ENCODE assay signal across 15 cellular contexts in the genomic region with DNA sequence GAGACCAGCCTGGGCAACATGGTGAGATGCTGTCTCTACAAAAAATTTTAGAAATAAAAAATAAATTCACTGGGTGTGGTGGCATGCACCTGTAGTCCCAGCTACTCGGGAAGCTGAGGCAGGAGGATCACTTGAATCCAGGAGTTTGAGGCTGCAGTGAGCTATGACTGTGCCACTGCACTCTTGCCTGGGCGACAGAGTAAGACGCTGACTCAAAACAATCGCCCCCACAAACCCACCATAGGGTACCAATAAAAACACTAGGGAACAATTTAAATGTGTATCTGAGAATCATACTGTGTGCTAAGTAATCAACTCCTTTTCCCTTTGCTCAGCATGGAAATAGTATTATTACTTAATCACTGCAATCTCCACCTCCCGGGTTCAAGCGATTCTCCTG. TPM values are rescaled to one million over a fixed set of nuclear protein-coding genes. Genes with fewer than 3 reads are reported as not detected.
DNase-seq lines count a peak whose midpoint lies in the region; ATAC-seq and TF ChIP-seq lines count a peak whose summit lies in the region.
"Not testable (repeated sequence)": the region's sequence is repeated elsewhere in the genome, so short reads cannot be mapped to it uniquely, and the experiment has no call there.
"Had no signal": no experiment of that assay in that cellular context is flagged by ENCODE, and none has a peak within 500 bp of the region (broad histone marks: within the 10 kb centered on the region; RNA-seq: fewer than 3 reads in every experiment).

No MANE protein-coding gene starts in this region.

- intact Hi-C loops in CD14-positive monocyte (cut with micrococcal nuclease); activated CD8-positive, alpha-beta T cell treated with anti-CD3 and anti-CD28 coated beads for 36 hours (cut with micrococcal nuclease): not testable (repeated sequence)

- peak overlapping the region; percentile 10 for H3K4me3 ChIP-seq in coronary artery

- CTCF ChIA-PET in activated CD8-positive, alpha-beta T cell treated with anti-CD3 and anti-CD28 coated beads for 36 hours (lab: Charles Lee): not testable (repeated sequence)

- peaks cover 17 to 29% of the 10 kb centered on the region in 2 donors for H3K36me3 Mint-ChIP-seq in CD14-positive monocyte
- H3K36me3 Mint-ChIP-seq in IgD-negative memory B cell: not testable (repeated sequence)
- peaks cover 31% of the 10 kb centered on the region for H3K36me3 Mint-ChIP-seq in T-helper 1 cell treated with Interleukin-12 subunit alpha and Interleukin-12 subunit beta and Interleukin-4 antibody, amounts not matched to agents 30 μg/mL and 1 μg/mL, for 36 hours (ENCODE audit: low read depth)
- H3K36me3 Mint-ChIP-seq in activated CD8-positive, alpha-beta T cell treated with anti-CD3 and anti-CD28 coated beads for 36 hours (ENCODE audit: low read depth): peaks cover 52% of the 10 kb centered on the region
- peaks cover 20% of the 10 kb centered on the region for H3K36me3 Mint-ChIP-seq in natural killer cell treated with Interleukin-12 subunit alpha and Interleukin-12 subunit beta and Interleukin-15 and Interleukin-18, amount 100 ng/mL, for 72 hours

- POLR2A ChIA-PET in activated CD8-positive, alpha-beta T cell treated with anti-CD3 and anti-CD28 coated beads for 36 hours (lab: Charles Lee): interaction anchor here (1.1 to 1.7 kb wide), 4 partner anchors 10 to 41 kb away, joined by 3 to 9 read pairs (median 5); no protein-coding TSS in a partner anchor

- H3K4me1 Mint-ChIP-seq in CD14-positive monocyte (peaks cover 61% of the 10 kb centered on the region), IgD-negative memory B cell (peaks cover 70 to 79% (median 78%) of the 10 kb centered on the region in 3 donors)
- H3K4me1 Mint-ChIP-seq in T-helper 1 cell treated with Interleukin-12 subunit alpha and Interleukin-12 subunit beta and Interleukin-4 antibody, amounts not matched to agents 30 μg/mL and 1 μg/mL, for 36 hours (ENCODE audit: low read depth): peaks cover 69% of the 10 kb centered on the region
- H3K4me1 Mint-ChIP-seq in activated CD8-positive, alpha-beta T cell treated with anti-CD3 and anti-CD28 coated beads for 36 hours (ENCODE audit: low read depth): peaks cover 80% of the 10 kb centered on the region
- H3K4me1 Mint-ChIP-seq in natural killer cell treated with Interleukin-12 subunit alpha and Interleukin-12 subunit beta and Interleukin-15 and Interleukin-18, amount 100 ng/mL, for 72 hours (ENCODE audit: low read depth in 2 of 2): peaks cover 74 to 79% of the 10 kb centered on the region in 2 donors

- peak overlapping the region in 4 of 7 donors; percentile 8 to 80 (median 48) for H3K27ac Mint-ChIP-seq in CD14-positive monocyte
- peak overlapping the region in 2 of 3 donors; percentile 53 to 100 for H3K27ac Mint-ChIP-seq in IgD-negative memory B cell
- peak overlapping the region; percentile 78 for H3K27ac Mint-ChIP-seq in T-helper 1 cell treated with Interleukin-12 subunit alpha and Interleukin-12 subunit beta and Interleukin-4 antibody, amounts not matched to agents 30 μg/mL and 1 μg/mL, for 36 hours
- peak overlapping the region; percentile 100 for H3K27ac Mint-ChIP-seq in activated CD8-positive, alpha-beta T cell treated with anti-CD3 and anti-CD28 coated beads for 36 hours
- peak overlapping the region in 1 of 2 donors; percentile 38 for H3K27ac Mint-ChIP-seq in natural killer cell treated with Interleukin-12 subunit alpha and Interleukin-12 subunit beta and Interleukin-15 and Interleukin-18, amount 100 ng/mL, for 72 hours

- not testable (repeated sequence) for H3K27me3 Mint-ChIP-seq in CD14-positive monocyte (ENCODE audit: low read depth in 3 of 3); IgD-negative memory B cell; T-helper 1 cell treated with Interleukin-12 subunit alpha and Interleukin-12 subunit beta and Interleukin-4 antibody, amounts not matched to agents 30 μg/mL and 1 μg/mL, for 36 hours (ENCODE audit: low read depth); activated CD8-positive, alpha-beta T cell treated with anti-CD3 and anti-CD28 coated beads for 36 hours; natural killer cell treated with Interleukin-12 subunit alpha and Interleukin-12 subunit beta and Interleukin-15 and Interleukin-18, amount 100 ng/mL, for 72 hours

- not testable (repeated sequence) for H3K4me3 Mint-ChIP-seq in CD14-positive monocyte
- peak overlapping the region in 2 of 4 donors; percentile 71 to 87 for H3K4me3 Mint-ChIP-seq in IgD-negative memory B cell
- H3K4me3 Mint-ChIP-seq in T-helper 1 cell treated with Interleukin-12 subunit alpha and Interleukin-12 subunit beta and Interleukin-4 antibody, amounts not matched to agents 30 μg/mL and 1 μg/mL, for 36 hours: peak overlapping the region; percentile 99
- peak overlapping the region; percentile 90 for H3K4me3 Mint-ChIP-seq in activated CD8-positive, alpha-beta T cell treated with anti-CD3 and anti-CD28 coated beads for 36 hours
- peak overlapping the region; percentile 91 for H3K4me3 Mint-ChIP-seq in natural killer cell treated with Interleukin-12 subunit alpha and Interleukin-12 subunit beta and Interleukin-15 and Interleukin-18, amount 100 ng/mL, for 72 hours

- not testable (repeated sequence) for TF ChIP-seq CTCF in CD14-positive monocyte (IDR thresholded peaks at IDR 0.05); activated CD8-positive, alpha-beta T cell treated with anti-CD3 and anti-CD28 coated beads for 36 hours (IDR thresholded peaks at IDR 0.05); coronary artery (IDR thresholded peaks at IDR 0.05)

- ATAC-seq in activated CD8-positive, alpha-beta T cell treated with anti-CD3 and anti-CD28 coated beads for 36 hours; natural killer cell treated with Interleukin-12 subunit alpha and Interleukin-12 subunit beta and Interleukin-15 and Interleukin-18, amount 100 ng/mL, for 72 hours: not testable (repeated sequence)

- DNase-seq in CD14-positive monocyte (ENCODE audit: low spot score); coronary artery (ENCODE audit: low spot score); natural killer cell treated with Interleukin-12 subunit alpha and Interleukin-12 subunit beta and Interleukin-15 and Interleukin-18, amount 100 ng/mL, for 72 hours (ENCODE audit: low spot score): not testable (repeated sequence)
- DNase-seq in activated CD8-positive, alpha-beta T cell treated with anti-CD3 and anti-CD28 coated beads for 36 hours: peak; percentile 54
- peak; percentile 68 for DNase-seq in activated effector memory CD4-positive, alpha-beta T cell treated with anti-CD3 and anti-CD28 coated beads, Interleukin-2, amount 50 U/mL, for 16 hours
- DNase-seq in stimulated activated CD8-positive, alpha-beta memory T cell treated with anti-CD3 and anti-CD28 coated beads, Interleukin-4, amount 100 ng/mL, for 48 hours: peak; percentile 50

- peak overlapping the region in 1 of 2 donors; percentile 7 for H3K27ac ChIP-seq in coronary artery

- not testable (repeated sequence) for H3K9me3 Mint-ChIP-seq in CD14-positive monocyte; IgD-negative memory B cell; T-helper 1 cell treated with Interleukin-12 subunit alpha and Interleukin-12 subunit beta and Interleukin-4 antibody, amounts not matched to agents 30 μg/mL and 1 μg/mL, for 36 hours; activated CD8-positive, alpha-beta T cell treated with anti-CD3 and anti-CD28 coated beads for 36 hours; natural killer cell treated with Interleukin-12 subunit alpha and Interleukin-12 subunit beta and Interleukin-15 and Interleukin-18, amount 100 ng/mL, for 72 hours

RNA-seq across cellular contexts. Expression of a gene that starts 4.1 kb away (rescaled TPM):
- polyA plus RNA-seq in CD14-positive monocyte: 100 to 1,000 TPM; 251 to 324 TPM
- polyA plus RNA-seq in IgD-negative memory B cell: 312 TPM
- total RNA-seq in activated CD8-positive, alpha-beta T cell treated with anti-CD3 and anti-CD28 coated beads for 36 hours: 100 to 1,000 TPM; 496 to 514 TPM
- total RNA-seq in natural killer cell treated with Interleukin-12 subunit alpha and Interleukin-12 subunit beta and Interleukin-15 and Interleukin-18, amount 100 ng/mL, for 72 hours: 100 to 1,000 TPM; 408 to 410 TPM

RNA-seq across cellular contexts. Expression of a gene that starts 26.8 kb away (rescaled TPM):
- polyA plus RNA-seq in CD14-positive monocyte (10 to 100 TPM; 26.9 to 30.4 TPM), IgD-negative memory B cell (33.9 TPM)
- total RNA-seq in activated CD8-positive, alpha-beta T cell treated with anti-CD3 and anti-CD28 coated beads for 36 hours: 10 to 100 TPM; 68.1 to 68.7 TPM
- total RNA-seq in natural killer cell treated with Interleukin-12 subunit alpha and Interleukin-12 subunit beta and Interleukin-15 and Interleukin-18, amount 100 ng/mL, for 72 hours: 10 to 100 TPM; 72.5 to 74.4 TPM

RNA-seq across cellular contexts. Expression of a gene that starts 37.1 kb away (rescaled TPM):
- 10 to 100 TPM; 40.8 to 42.7 TPM for polyA plus RNA-seq in CD14-positive monocyte
- 30.6 TPM for polyA plus RNA-seq in IgD-negative memory B cell
- 10 to 100 TPM; 49.1 to 49.9 TPM for total RNA-seq in activated CD8-positive, alpha-beta T cell treated with anti-CD3 and anti-CD28 coated beads for 36 hours
- 10 to 100 TPM; 51.9 to 63.2 TPM for total RNA-seq in natural killer cell treated with Interleukin-12 subunit alpha and Interleukin-12 subunit beta and Interleukin-15 and Interleukin-18, amount 100 ng/mL, for 72 hours

RNA-seq across cellular contexts. Expression of a gene that starts 58.4 kb away (rescaled TPM):
- polyA plus RNA-seq in CD14-positive monocyte: not detected
- 0.21 TPM for polyA plus RNA-seq in IgD-negative memory B cell
- total RNA-seq in activated CD8-positive, alpha-beta T cell treated with anti-CD3 and anti-CD28 coated beads for 36 hours: not detected
- not detected for total RNA-seq in natural killer cell treated with Interleukin-12 subunit alpha and Interleukin-12 subunit beta and Interleukin-15 and Interleukin-18, amount 100 ng/mL, for 72 hours
- total RNA-seq: astrocyte, dermis microvascular lymphatic vessel endothelial cell, kidney epithelial cell, mononuclear cell, Right ventricle myocardium inferior, vagina had no signal
- polyA plus RNA-seq: A549 had no signal
